ENCODE assay signal across 22 cellular contexts in the genomic region with DNA sequence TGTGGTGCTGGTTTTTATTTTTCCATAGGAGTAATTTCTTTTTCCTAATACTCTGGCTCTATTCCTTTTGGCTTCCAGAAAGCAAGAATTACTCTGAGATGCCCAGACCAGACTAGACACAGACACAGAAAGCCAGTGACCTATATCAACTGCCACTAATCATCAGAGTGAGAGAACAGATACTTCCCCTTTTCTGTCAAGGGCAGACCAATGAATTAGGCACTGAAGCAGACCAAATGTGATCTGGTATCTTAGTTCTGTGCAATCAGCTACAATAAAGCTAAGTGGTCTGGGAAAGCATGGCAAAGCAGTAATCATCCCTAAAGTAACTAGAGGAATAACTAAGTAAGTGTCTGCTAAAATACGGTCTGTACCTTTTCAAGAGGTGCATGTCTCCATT.
DNase-seq lines count a peak whose midpoint lies in the region; ATAC-seq and TF ChIP-seq lines count a peak whose summit lies in the region.
"Had no signal": no experiment of that assay in that cellular context is flagged by ENCODE, and none has a peak within 500 bp of the region (broad histone marks: within the 10 kb centered on the region; RNA-seq: fewer than 3 reads in every experiment).

No MANE protein-coding gene starts in this region.

- intact Hi-C loops in sigmoid colon (cut with DNase I) = no loop called here

- H3K27me3 ChIP-seq in BLaER1 treated with 17β-estradiol and CSF1 and Interleukin-3, amounts not matched to agents 10 nM and 100 nM = no peaks in the 10 kb centered on the region
- H3K27me3 ChIP-seq in OCI-LY3 (ENCODE audit: low read depth, low read length) (no peaks in the 10 kb centered on the region), right atrium auricular region (no peaks in the 10 kb centered on the region), osteoblast (ENCODE audit: insufficient read depth, low read length) (no peaks in the 10 kb centered on the region), sigmoid colon (no peaks in the 10 kb centered on the region)
- H3K27me3 ChIP-seq: foreskin keratinocyte, neural progenitor cell had no signal

- no peak for TF ChIP-seq EP300 in sigmoid colon (IDR thresholded peaks at IDR 0.05)

- H4K20me1 ChIP-seq in BLaER1 treated with 17β-estradiol and CSF1 and Interleukin-3, amounts not matched to agents 10 nM and 100 nM = no peaks in the 10 kb centered on the region
- no peaks in the 10 kb centered on the region for H4K20me1 ChIP-seq in OCI-LY3 (ENCODE audit: insufficient read depth, low read length)
- no peaks in the 10 kb centered on the region for H4K20me1 ChIP-seq in osteoblast (ENCODE audit: insufficient read depth, low read length)

- H3K9me3 ChIP-seq in BLaER1 treated with 17β-estradiol and CSF1 and Interleukin-3, amounts not matched to agents 10 nM and 100 nM (replicated peaks in 1 of 11) = peaks cover 0 to 11% (median 0%) of the 10 kb centered on the region in 11 experiments; a peak in 2 of 22 replicates
- H3K9me3 ChIP-seq in OCI-LY3 (ENCODE audit: insufficient read depth, low read length) (no peaks in the 10 kb centered on the region), right atrium auricular region (no peaks in the 10 kb centered on the region), osteoblast (ENCODE audit: low read depth, low read length) (no peaks in the 10 kb centered on the region), sigmoid colon (no peaks in the 10 kb centered on the region)

- H3K4me1 ChIP-seq in BLaER1 treated with 17β-estradiol and CSF1 and Interleukin-3, amounts not matched to agents 10 nM and 100 nM = peaks cover 54 to 76% (median 62%) of the 10 kb centered on the region in 10 experiments
- H3K4me1 ChIP-seq in OCI-LY3 (ENCODE audit: low read length) = peaks cover 33% of the 10 kb centered on the region
- H3K4me1 ChIP-seq in right atrium auricular region = peaks cover 0 to 29% of the 10 kb centered on the region in 2 donors
- H3K4me1 ChIP-seq in osteoblast (ENCODE audit: insufficient read depth, low read length) = no peaks in the 10 kb centered on the region
- H3K4me1 ChIP-seq in sigmoid colon = peaks cover 0 to 16% (median 3%) of the 10 kb centered on the region in 4 donors
- H3K4me1 ChIP-seq: foreskin keratinocyte had no signal

- no peaks in the 10 kb centered on the region for H3K36me3 ChIP-seq in BLaER1 treated with 17β-estradiol and CSF1 and Interleukin-3, amounts not matched to agents 10 nM and 100 nM
- H3K36me3 ChIP-seq in OCI-LY3 (replicated peaks; ENCODE audit: low read depth, low read length) = no peaks in the 10 kb centered on the region
- H3K36me3 ChIP-seq in right atrium auricular region = no peaks in the 10 kb centered on the region
- H3K36me3 ChIP-seq in osteoblast (ENCODE audit: insufficient read depth, low read length) = no peaks in the 10 kb centered on the region
- H3K36me3 ChIP-seq in sigmoid colon = no peaks in the 10 kb centered on the region
- H3K36me3 ChIP-seq: neural progenitor cell had no signal

- no peak for TF ChIP-seq POLR2A in sigmoid colon (IDR thresholded peaks at IDR 0.05)

- H3K4me3 ChIP-seq in BLaER1 treated with 17β-estradiol and CSF1 and Interleukin-3, amounts not matched to agents 10 nM and 100 nM = no peak overlapping the region; a peak in 1 of 20 replicates
- H3K4me3 ChIP-seq in OCI-LY3 (ENCODE audit: low read length) (no peak overlapping the region), right atrium auricular region (no peak overlapping the region), osteoblast (ENCODE audit: insufficient read depth, low read length) (no peak overlapping the region), sigmoid colon (no peak overlapping the region)
- H3K4me3 ChIP-seq: neural progenitor cell, skin epidermis had no signal

- WGBS in sigmoid colon, 2 donors = 88 to 96% methylated on average over 1 of the region's 1 CpG

- TF ChIP-seq CTCF in OCI-LY3 (IDR thresholded peaks at IDR 0.05; ENCODE audit: low read depth, low read length) (no peak), right atrium auricular region (IDR thresholded peaks at IDR 0.05) (no peak), osteoblast (IDR thresholded peaks at IDR 0.05; ENCODE audit: extremely low read depth, low read depth, low read length) (no peak), sigmoid colon (IDR thresholded peaks at IDR 0.05) (no peak)

- no peak for DNase-seq in right atrium auricular region (ENCODE audit: low spot score)
- DNase-seq in osteoblast (ENCODE audit: insufficient read length, low spot score, missing footprints) = no peak
- no peak for DNase-seq in sigmoid colon
- DNase-seq in superior temporal gyrus (ENCODE audit: extremely low spot score) = no peak
- DNase-seq: activated CD4-positive, alpha-beta T cell treated with anti-CD3 and anti-CD28 coated beads, Interleukin-2, amount 50 U/mL, for 48 hours; activated effector memory CD4-positive, alpha-beta T cell treated with anti-CD3 and anti-CD28 coated beads, Interleukin-2, amount 50 U/mL, for 16 hours; activated naive CD8-positive, alpha-beta T cell treated with anti-CD3 and anti-CD28 coated beads, Interleukin-2, amount 50 U/mL, for 24 hours; CD8-positive, alpha-beta T cell; DMS153; effector memory CD4-positive, alpha-beta T cell; foreskin keratinocyte; GF-D8; NCI-H1694; NCI-H526; SIG-M5; stimulated activated CD4-positive, alpha-beta T cell treated with anti-CD3 and anti-CD28 coated beads, Interleukin-2, amount 100 ng/mL, for 24 hours had no signal

- ATAC-seq in GM21786 (IDR thresholded peaks at IDR 0.05; ENCODE audit: unreplicated experiment) = peak; percentile 73
- ATAC-seq: activated naive CD8-positive, alpha-beta T cell treated with anti-CD3 and anti-CD28 coated beads, Interleukin-2, amount 50 U/mL, for 24 hours; CD8-positive, alpha-beta T cell; foreskin keratinocyte; stimulated activated effector memory CD8-positive, alpha-beta T cell treated with anti-CD3 and anti-CD28 coated beads, Interleukin-12 subunit alpha, Interleukin-12 subunit beta, amount 100 ng/mL, for 72 hours had no signal

- H2AFZ ChIP-seq in OCI-LY3 (ENCODE audit: low read depth, low read length) (no peak overlapping the region), osteoblast (ENCODE audit: low read length) (no peak overlapping the region)
- H2AFZ ChIP-seq: neural progenitor cell had no signal

- H3K9ac ChIP-seq in BLaER1 treated with 17β-estradiol and CSF1 and Interleukin-3, amounts not matched to agents 10 nM and 100 nM = peak overlapping the region in 9 of 11 experiments; percentile 29 to 55 (median 44); a peak in 15 of 22 replicates
- H3K9ac ChIP-seq in OCI-LY3 (ENCODE audit: low read length) = no peak overlapping the region
- H3K9ac ChIP-seq: neural progenitor cell had no signal

- H3K4me2 ChIP-seq in BLaER1 treated with 17β-estradiol and CSF1 and Interleukin-3, amounts not matched to agents 10 nM and 100 nM = peak overlapping the region; percentile 65 to 81 (median 73)
- peak overlapping the region; percentile 39 for H3K4me2 ChIP-seq in OCI-LY3 (ENCODE audit: low read length)
- H3K4me2 ChIP-seq in osteoblast (ENCODE audit: insufficient read depth, low read length) = no peak overlapping the region
- H3K4me2 ChIP-seq: neural progenitor cell had no signal

- H3K79me2 ChIP-seq in OCI-LY3 (ENCODE audit: low read length) (no peaks in the 10 kb centered on the region), osteoblast (ENCODE audit: insufficient read depth, low read length) (no peaks in the 10 kb centered on the region)

- peak overlapping the region; percentile 10 to 76 (median 65); a peak in 19 of 22 replicates for H3K27ac ChIP-seq in BLaER1 treated with 17β-estradiol and CSF1 and Interleukin-3, amounts not matched to agents 10 nM and 100 nM
- peak overlapping the region; percentile 46 for H3K27ac ChIP-seq in OCI-LY3 (ENCODE audit: low read length)
- peak overlapping the region; percentile 25 to 46 for H3K27ac ChIP-seq in right atrium auricular region
- no peak overlapping the region for H3K27ac ChIP-seq in osteoblast (ENCODE audit: low read depth, low read length)
- no peak overlapping the region for H3K27ac ChIP-seq in sigmoid colon
- H3K27ac ChIP-seq: foreskin keratinocyte, neural progenitor cell, skin epidermis had no signal

Comparison
In these comparisons a context has a peak if more than half of its experiments do, and no peak if none do; other contexts are left out.
1. H3K27ac ChIP-seq: peak in BLaER1 treated with 17β-estradiol and CSF1 and Interleukin-3, amounts not matched to agents 10 nM and 100 nM (11 of 11), OCI-LY3 (single experiment) and right atrium auricular region (2 of 2); none in osteoblast (single experiment) and sigmoid colon (0 of 4).